In the genomic region with DNA sequence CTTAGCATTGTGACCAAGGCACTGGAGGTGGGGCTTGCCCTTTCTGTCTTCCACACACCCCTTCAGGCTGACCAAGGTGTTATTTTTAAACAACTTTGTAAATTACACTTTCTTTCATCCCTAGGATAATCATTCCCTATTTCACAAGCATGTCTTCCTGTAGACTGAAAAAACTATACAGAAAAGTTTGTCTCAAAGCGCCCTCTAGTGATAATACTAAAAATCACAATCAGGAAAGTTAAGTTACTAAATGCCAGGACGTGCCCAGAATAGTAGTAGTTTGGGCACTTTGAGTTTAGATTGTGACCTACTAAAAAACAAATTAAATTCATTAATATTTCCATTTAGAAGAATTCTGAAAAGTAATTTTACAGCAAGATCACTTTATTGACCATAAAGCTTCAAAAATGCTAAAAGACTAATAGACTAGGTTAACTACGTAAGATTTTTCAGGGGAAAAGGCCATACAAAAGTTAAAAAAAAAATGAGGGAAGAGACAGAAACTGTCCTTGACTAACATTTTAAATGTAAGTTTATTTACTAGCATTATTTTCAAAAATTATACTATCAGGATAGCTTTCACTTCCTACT, we compare ENCODE assay signal across 8 cellular contexts.
DNase-seq lines count a peak whose midpoint lies in the region; ATAC-seq, FAIRE-seq and TF ChIP-seq lines count a peak whose summit lies in the region.

No MANE protein-coding gene starts in this region.

- peaks cover 0 to 16% of the 10 kb centered on the region in 2 donors for H3K27me3 Mint-ChIP-seq in effector memory CD8-positive, alpha-beta T cell

- ATAC-seq in GM21529 (IDR thresholded peaks at IDR 0.05; ENCODE audit: unreplicated experiment) (no peak), HG03521 (IDR thresholded peaks at IDR 0.05; ENCODE audit: unreplicated experiment) (no peak)
- no peak for ATAC-seq in effector memory CD8-positive, alpha-beta T cell (replicated peaks)

- H3K27ac Mint-ChIP-seq in effector memory CD8-positive, alpha-beta T cell: no peak overlapping the region

- no peak overlapping the region for H3K4me3 Mint-ChIP-seq in effector memory CD8-positive, alpha-beta T cell

- H3K4me3 ChIP-seq in Jurkat, Clone E6-1 (ENCODE audit: low read length): no peak overlapping the region
- no peak overlapping the region for H3K4me3 ChIP-seq in fibroblast of pulmonary artery (replicated peaks; ENCODE audit: low read depth, low read length)

- no peaks in the 10 kb centered on the region for H3K4me1 Mint-ChIP-seq in effector memory CD8-positive, alpha-beta T cell (ENCODE audit: low read depth in 2 of 2)

- peak; percentile 55 for TF ChIP-seq CTCF in D721Med (IDR thresholded peaks at IDR 0.05; ENCODE audit: insufficient read depth, missing control alignments)
- peak; percentile 61 for TF ChIP-seq CTCF in fibroblast of pulmonary artery (IDR thresholded peaks at IDR 0.05; ENCODE audit: low read length, missing control alignments)

- FAIRE-seq in D721Med (lab: Jason Lieb, UNC): no peak

- H3K36me3 Mint-ChIP-seq in effector memory CD8-positive, alpha-beta T cell (ENCODE audit: insufficient read depth): no peaks in the 10 kb centered on the region

- DNase-seq in D721Med (ENCODE audit: insufficient read length, low spot score): no peak
- DNase-seq in Jurkat, Clone E6-1 (ENCODE audit: low read depth, low spot score): peak; percentile 45
- DNase-seq in SHP77 treated with DMSO at 0.1 percent for 48 hours (lab: John Stamatoyannopoulos, UW): peak; percentile 13
- DNase-seq in fibroblast of pulmonary artery (ENCODE audit: low read depth): peak; percentile 69
- peak; percentile 42 for DNase-seq in putamen (ENCODE audit: low spot score)
- no peak for DNase-seq in effector memory CD8-positive, alpha-beta T cell

- H3K9me3 Mint-ChIP-seq in effector memory CD8-positive, alpha-beta T cell: no peaks in the 10 kb centered on the region

Comparison
In these comparisons a context has a peak if more than half of its experiments do, and no peak if none do; other contexts are left out.
1. DNase-seq: peak in Jurkat, Clone E6-1 (single experiment), SHP77 treated with DMSO at 0.1 percent for 48 hours (single experiment), fibroblast of pulmonary artery (single experiment) and putamen (single experiment); none in D721Med (single experiment) and effector memory CD8-positive, alpha-beta T cell (0 of 3).